20 cellular contexts compared by ENCODE assay signal in the genomic region with DNA sequence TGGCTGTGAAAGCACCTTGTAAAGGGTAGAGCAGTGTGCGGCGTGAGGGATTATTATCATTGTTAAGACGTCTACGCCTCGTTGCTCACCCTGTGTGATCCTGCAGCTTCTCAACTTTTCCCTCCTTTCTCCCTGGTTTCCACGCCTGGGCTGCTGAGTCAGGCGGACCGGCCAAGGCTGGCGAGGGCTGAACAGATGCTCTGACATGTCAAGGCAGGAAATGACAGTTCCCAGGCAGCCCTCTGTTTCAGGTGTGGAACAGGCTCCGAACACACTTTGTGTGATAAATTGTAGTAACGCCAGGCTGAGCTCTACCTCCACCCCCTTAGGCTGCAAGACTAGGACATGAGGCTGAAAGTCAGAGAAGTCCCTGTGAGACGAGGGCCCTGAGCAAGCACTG. TPM values are rescaled to one million over a fixed set of nuclear protein-coding genes. Genes with fewer than 3 reads are reported as not detected.
"Had no signal": no experiment of that assay in that cellular context is flagged by ENCODE, and none has a peak within 500 bp of the region (broad histone marks: within the 10 kb centered on the region; RNA-seq: fewer than 3 reads in every experiment).

No MANE protein-coding gene starts in this region.

- H3K27ac ChIP-seq: cardiac muscle cell, transverse colon, VCaP had no signal

- H3K9me3 ChIP-seq: transverse colon had no signal

- H3K36me3 ChIP-seq: cardiac muscle cell, transverse colon had no signal

- DNase-seq: activated CD4-positive, CD25-positive, alpha-beta regulatory T cell treated with anti-CD3 and anti-CD28 coated beads, Interleukin-2, amount 50 U/mL, for 72 hours; activated effector memory CD4-positive, alpha-beta T cell treated with anti-CD3 and anti-CD28 coated beads, Interleukin-2, amount 50 U/mL, for 16 hours; activated T-cell treated with anti-CD3 and anti-CD28 coated beads, Interleukin-2, amount 50 U/mL, for 72 hours; dermis blood vessel endothelial cell; effector memory CD4-positive, alpha-beta T cell; foreskin melanocyte; hypothalamus; kidney; natural killer cell; occipital lobe; T-helper 2 cell; transverse colon had no signal

- H3K4me3 Mint-ChIP-seq: activated naive CD4-positive, alpha-beta T cell treated with anti-CD3 and anti-CD28 coated beads, Interleukin-2, amount 50 U/mL, for 24 hours; activated T-cell treated with anti-CD3 and anti-CD28 coated beads, Interleukin-2, amount 50 U/mL, for 72 hours; natural killer cell; stimulated activated naive CD8-positive, alpha-beta T cell treated with anti-CD3 and anti-CD28 coated beads, Interleukin-15, Interleukin-2, amounts not matched to agents 100 ng/mL and 50 ng/mL, for 24 hours had no signal

- H3K36me3 Mint-ChIP-seq: activated naive CD4-positive, alpha-beta T cell treated with anti-CD3 and anti-CD28 coated beads, Interleukin-2, amount 50 U/mL, for 24 hours; natural killer cell had no signal

- ATAC-seq: activated T-cell treated with anti-CD3 and anti-CD28 coated beads, Interleukin-2, amount 50 U/mL, for 72 hours; left lobe of liver; natural killer cell had no signal

- H3K27ac Mint-ChIP-seq: activated naive CD4-positive, alpha-beta T cell treated with anti-CD3 and anti-CD28 coated beads, Interleukin-2, amount 50 U/mL, for 24 hours; activated T-cell treated with anti-CD3 and anti-CD28 coated beads, Interleukin-2, amount 50 U/mL, for 72 hours; natural killer cell; stimulated activated naive CD8-positive, alpha-beta T cell treated with anti-CD3 and anti-CD28 coated beads, Interleukin-15, Interleukin-2, amounts not matched to agents 100 ng/mL and 50 ng/mL, for 24 hours had no signal

- H3K27me3 ChIP-seq: cardiac muscle cell, transverse colon had no signal

- H3K4me3 ChIP-seq: cardiac muscle cell, lung, transverse colon had no signal

- H3K27me3 Mint-ChIP-seq: activated naive CD4-positive, alpha-beta T cell treated with anti-CD3 and anti-CD28 coated beads, Interleukin-2, amount 50 U/mL, for 24 hours; stimulated activated naive CD8-positive, alpha-beta T cell treated with anti-CD3 and anti-CD28 coated beads, Interleukin-15, Interleukin-2, amounts not matched to agents 100 ng/mL and 50 ng/mL, for 24 hours had no signal

- H3K9me3 Mint-ChIP-seq: activated naive CD4-positive, alpha-beta T cell treated with anti-CD3 and anti-CD28 coated beads, Interleukin-2, amount 50 U/mL, for 24 hours; activated T-cell treated with anti-CD3 and anti-CD28 coated beads, Interleukin-2, amount 50 U/mL, for 72 hours; natural killer cell; stimulated activated naive CD8-positive, alpha-beta T cell treated with anti-CD3 and anti-CD28 coated beads, Interleukin-15, Interleukin-2, amounts not matched to agents 100 ng/mL and 50 ng/mL, for 24 hours had no signal

- H3K4me1 ChIP-seq: transverse colon had no signal

- H3K4me1 Mint-ChIP-seq: activated naive CD4-positive, alpha-beta T cell treated with anti-CD3 and anti-CD28 coated beads, Interleukin-2, amount 50 U/mL, for 24 hours; natural killer cell had no signal

RNA-seq across cellular contexts. Expression of gene TBX2, which starts 46.0 kb away (rescaled TPM):
- total RNA-seq: activated CD8-positive, alpha-beta memory T cell treated with anti-CD3 and anti-CD28 coated beads for 36 hours; endothelial cell of umbilical vein had no signal
- polyA plus RNA-seq: endothelial cell of umbilical vein had no signal
